ENCODE assay signal across 20 cellular contexts in genomic region chr2:8296340-8296739, GRCh38.
DNase-seq lines count a peak whose midpoint lies in the region; ATAC-seq and TF ChIP-seq lines count a peak whose summit lies in the region.
"Had no signal": no experiment of that assay in that cellular context is flagged by ENCODE, and none has a peak within 500 bp of the region (broad histone marks: within the 10 kb centered on the region; RNA-seq: fewer than 3 reads in every experiment).

No MANE protein-coding gene starts in this region.

- ATAC-seq in left cardiac atrium (peak; percentile 19 to 74), left ventricle myocardium superior (no peak), GM21619 (IDR thresholded peaks at IDR 0.05; ENCODE audit: unreplicated experiment) (no peak), HG03442 (IDR thresholded peaks at IDR 0.05; ENCODE audit: unreplicated experiment) (no peak)
- ATAC-seq: left lobe of liver; naive thymus-derived CD4-positive, alpha-beta T cell; stimulated activated naive B cell treated with anti-CD40 and anti-IgM and Interleukin-4, amounts not matched to agents 10 μg/mL and 1 μg/mL and 100 μg/mL, for 72 hours had no signal

- peaks cover 25% of the 10 kb centered on the region for H3K9me3 Mint-ChIP-seq in T-helper 2 cell treated with Interferon-gamma antibody and Interleukin-4, amounts not matched to agents 5 μg/mL and 100 μg/mL, for 36 hours
- peaks cover 9% of the 10 kb centered on the region for H3K9me3 Mint-ChIP-seq in stimulated activated naive CD8-positive, alpha-beta T cell treated with anti-CD3 and anti-CD28 coated beads, Interleukin-15, Interleukin-2, amounts not matched to agents 100 ng/mL and 50 ng/mL, for 24 hours
- H3K9me3 Mint-ChIP-seq: CD8-positive, alpha-beta memory T cell had no signal

- H3K27me3 Mint-ChIP-seq in T-helper 2 cell treated with Interferon-gamma antibody and Interleukin-4, amounts not matched to agents 5 μg/mL and 100 μg/mL, for 36 hours (ENCODE audit: low read depth) = peaks cover 9% of the 10 kb centered on the region
- peaks cover 13% of the 10 kb centered on the region for H3K27me3 Mint-ChIP-seq in stimulated activated naive CD8-positive, alpha-beta T cell treated with anti-CD3 and anti-CD28 coated beads, Interleukin-15, Interleukin-2, amounts not matched to agents 100 ng/mL and 50 ng/mL, for 24 hours

- intact Hi-C loops in left cardiac atrium (cut with DNase I) (no loop called here), left ventricle myocardium superior (cut with micrococcal nuclease) (no loop called here)

- no peak for TF ChIP-seq POLR2A in erythroblast (IDR thresholded peaks at IDR 0.05; ENCODE audit: low read length)

- peaks cover 22% of the 10 kb centered on the region for H3K36me3 Mint-ChIP-seq in T-helper 2 cell treated with Interferon-gamma antibody and Interleukin-4, amounts not matched to agents 5 μg/mL and 100 μg/mL, for 36 hours (ENCODE audit: low read depth)
- no peaks in the 10 kb centered on the region for H3K36me3 Mint-ChIP-seq in stimulated activated naive CD8-positive, alpha-beta T cell treated with anti-CD3 and anti-CD28 coated beads, Interleukin-15, Interleukin-2, amounts not matched to agents 100 ng/mL and 50 ng/mL, for 24 hours (ENCODE audit: low read depth)

- H3K4me3 Mint-ChIP-seq in T-helper 2 cell treated with Interferon-gamma antibody and Interleukin-4, amounts not matched to agents 5 μg/mL and 100 μg/mL, for 36 hours = no peak overlapping the region
- no peak overlapping the region for H3K4me3 Mint-ChIP-seq in stimulated activated naive CD8-positive, alpha-beta T cell treated with anti-CD3 and anti-CD28 coated beads, Interleukin-15, Interleukin-2, amounts not matched to agents 100 ng/mL and 50 ng/mL, for 24 hours
- H3K4me3 Mint-ChIP-seq: CD8-positive, alpha-beta memory T cell; naive thymus-derived CD4-positive, alpha-beta T cell; stimulated activated naive B cell treated with anti-CD40 and anti-IgM and Interleukin-4, amounts not matched to agents 10 μg/mL and 1 μg/mL and 100 μg/mL, for 72 hours had no signal

- peak; percentile 59 for DNase-seq in T-helper 2 cell treated with Interferon-gamma antibody and Interleukin-4, amounts not matched to agents 5 μg/mL and 100 μg/mL, for 36 hours (ENCODE audit: low spot score)
- no peak for DNase-seq in T-helper 2 cell
- DNase-seq in left cardiac atrium = no peak
- DNase-seq in left ventricle myocardium superior = no peak
- DNase-seq in erythroblast (lab: John Stamatoyannopoulos, UW) = peak; percentile 40 to 52
- DNase-seq: activated CD8-positive, alpha-beta memory T cell treated with anti-CD3 and anti-CD28 coated beads for 24 hours; activated effector memory CD4-positive, alpha-beta T cell treated with anti-CD3 and anti-CD28 coated beads, Interleukin-2, amount 50 U/mL, for 16 hours; CD8-positive, alpha-beta memory T cell; DMS153; dorsolateral prefrontal cortex; naive thymus-derived CD4-positive, alpha-beta T cell; NCI-H187 treated with DMSO at 0.1 percent for 48 hours; NCI-H345; Right ventricle myocardium superior; stimulated activated naive B cell treated with anti-CD40 and anti-IgM and Interleukin-4, amounts not matched to agents 10 μg/mL and 1 μg/mL and 100 μg/mL, for 72 hours; tibial artery had no signal

- H3K27ac Mint-ChIP-seq in T-helper 2 cell treated with Interferon-gamma antibody and Interleukin-4, amounts not matched to agents 5 μg/mL and 100 μg/mL, for 36 hours = no peak overlapping the region
- peak overlapping the region; percentile 56 for H3K27ac Mint-ChIP-seq in stimulated activated naive CD8-positive, alpha-beta T cell treated with anti-CD3 and anti-CD28 coated beads, Interleukin-15, Interleukin-2, amounts not matched to agents 100 ng/mL and 50 ng/mL, for 24 hours
- H3K27ac Mint-ChIP-seq: naive thymus-derived CD4-positive, alpha-beta T cell; stimulated activated naive B cell treated with anti-CD40 and anti-IgM and Interleukin-4, amounts not matched to agents 10 μg/mL and 1 μg/mL and 100 μg/mL, for 72 hours had no signal

- H3K4me1 Mint-ChIP-seq in T-helper 2 cell treated with Interferon-gamma antibody and Interleukin-4, amounts not matched to agents 5 μg/mL and 100 μg/mL, for 36 hours (ENCODE audit: low read depth) = peaks cover 39% of the 10 kb centered on the region
- peaks cover 43% of the 10 kb centered on the region for H3K4me1 Mint-ChIP-seq in stimulated activated naive CD8-positive, alpha-beta T cell treated with anti-CD3 and anti-CD28 coated beads, Interleukin-15, Interleukin-2, amounts not matched to agents 100 ng/mL and 50 ng/mL, for 24 hours (ENCODE audit: low read depth)

Comparison
In these comparisons a context has a peak if more than half of its experiments do, and no peak if none do; other contexts are left out.
1. DNase-seq: peak in T-helper 2 cell treated with Interferon-gamma antibody and Interleukin-4, amounts not matched to agents 5 μg/mL and 100 μg/mL, for 36 hours (single experiment) and erythroblast (2 of 2); none in T-helper 2 cell (0 of 5), left cardiac atrium (single experiment) and left ventricle myocardium superior (single experiment).
2. ATAC-seq: peak in left cardiac atrium (2 of 2); none in left ventricle myocardium superior (single experiment), GM21619 (single experiment) and HG03442 (single experiment).